In the genomic region with DNA sequence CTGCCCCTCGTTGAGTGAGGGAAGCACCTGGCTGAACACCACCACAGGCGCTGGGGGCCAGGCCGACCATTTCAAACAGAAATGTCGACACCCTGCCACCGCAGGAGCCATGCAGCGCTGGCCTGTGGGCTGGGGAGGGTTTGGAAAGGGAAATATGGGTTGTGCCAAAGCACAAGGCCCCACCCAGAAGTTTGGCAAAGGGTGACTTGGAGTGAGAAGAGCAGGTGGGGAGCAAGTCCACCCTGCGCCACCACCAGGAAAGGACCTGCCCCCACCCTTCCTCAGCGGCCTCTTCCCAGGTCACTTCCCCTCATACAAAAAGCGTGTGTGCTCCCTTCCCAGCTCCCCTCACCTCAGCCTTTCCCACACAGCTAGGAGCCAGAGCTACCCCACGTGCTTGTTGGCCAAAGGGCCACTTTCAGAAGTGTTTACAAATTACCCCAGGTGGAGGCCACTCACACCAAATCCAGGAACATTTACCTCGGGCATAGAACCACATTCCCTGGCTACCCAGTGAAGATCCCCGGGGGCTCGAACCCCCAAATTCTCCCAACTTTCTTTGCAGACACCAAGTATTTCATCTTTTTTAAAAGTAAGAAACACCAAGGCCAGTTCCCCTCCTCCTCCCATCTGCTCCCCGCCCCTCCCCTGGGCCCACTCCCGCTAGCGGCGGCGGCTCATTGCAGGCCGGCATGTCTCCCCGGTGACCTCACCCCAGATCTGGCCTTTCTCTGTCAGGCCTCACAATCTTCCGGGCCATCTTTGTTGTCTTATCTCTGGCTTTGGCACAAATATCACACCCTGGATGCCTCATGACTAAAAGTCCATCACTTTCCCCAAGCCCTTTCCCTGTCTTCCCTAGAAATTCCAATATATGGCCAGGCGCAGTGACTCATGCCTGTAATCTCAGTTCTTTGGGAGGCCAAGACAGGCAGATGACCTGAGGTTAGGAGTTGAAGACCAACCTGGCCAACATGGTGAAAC, we compare ENCODE assay signal across 11 cellular contexts. TPM values are rescaled to one million over a fixed set of nuclear protein-coding genes. Genes with fewer than 3 reads are reported as not detected.
DNase-seq lines count a peak whose midpoint lies in the region; ATAC-seq, FAIRE-seq and TF ChIP-seq lines count a peak whose summit lies in the region.
"Had no signal": no experiment of that assay in that cellular context is flagged by ENCODE, and none has a peak within 500 bp of the region (broad histone marks: within the 10 kb centered on the region; RNA-seq: fewer than 3 reads in every experiment).

No MANE protein-coding gene starts in this region.

- H3K27ac ChIP-seq in A549 (peak overlapping the region; percentile 51 to 78), dorsolateral prefrontal cortex (peak overlapping the region in 32 of 59 donors; percentile 7 to 86 (median 41))

- no peak for TF ChIP-seq RAD21 in A549 (conservative IDR thresholded peaks at IDR 0.05 in 1 of 2, IDR thresholded peaks at IDR 0.05 in 1 of 2)

- DNase-seq in A549 (ENCODE audit: low read depth in 1 of 2, low spot score in 1 of 2) = peak; percentile 53 to 67
- DNase-seq in Jurkat, Clone E6-1 (ENCODE audit: low read depth, low spot score) = peak; percentile 34
- no peak for DNase-seq in dorsolateral prefrontal cortex
- DNase-seq in myocyte (ENCODE audit: low read depth) = peak; percentile 71
- no peak for DNase-seq in NCI-H146 (lab: John Stamatoyannopoulos, UW)
- no peak for DNase-seq in left colon
- DNase-seq: activated naive CD4-positive, alpha-beta T cell; CD4-positive, alpha-beta memory T cell had no signal

- no peak for TF ChIP-seq CTCF in A549 (IDR thresholded peaks at IDR 0.05)
- TF ChIP-seq CTCF in dorsolateral prefrontal cortex (IDR thresholded peaks at IDR 0.05 in 54 of 56, conservative IDR thresholded peaks at IDR 0.05 in 2 of 56; ENCODE audit: low read depth in 1 of 56, partially characterized antibody in 56 of 56) = no peak

- CTCF ChIA-PET in A549 (lab: Yijun Ruan, JAX) = interaction anchor here (1.0 to 4.6 kb wide), 7 partner anchors 8 to 162 kb away, joined by 3 to 29 read pairs (median 5); no protein-coding TSS in a partner anchor

- no peak for TF ChIP-seq EP300 in A549 (IDR thresholded peaks at IDR 0.05)

- intact Hi-C loops in dorsolateral prefrontal cortex (cut with DNase I) = loop anchor here (5.0 to 10.0 kb wide), 4 partner anchors 146 to 466 kb away; a partner anchor contains a TSS
- intact Hi-C loops in left colon (cut with DNase I, micrococcal nuclease) = loop anchor here in 1 of 2 donors (10.0 kb wide), 2 partner anchors 156 to 296 kb away; no protein-coding TSS in a partner anchor

- peaks cover 33% of the 10 kb centered on the region for H3K4me1 ChIP-seq in A549

- H3K27me3 ChIP-seq in dorsolateral prefrontal cortex = no peaks in the 10 kb centered on the region

- 58% methylated on average over 18 of the region's 22 CpGs for WGBS in A549 (ENCODE audit: missing lambda C conversion rate)

- peak overlapping the region; percentile 54 for H3K4me2 ChIP-seq in A549

- no peak for TF ChIP-seq POLR2A in A549 (IDR thresholded peaks at IDR 0.05; ENCODE audit: low read length)

- no peaks in the 10 kb centered on the region for H3K9me3 ChIP-seq in A549

- H3K4me3 ChIP-seq in A549 = no peak overlapping the region
- H3K4me3 ChIP-seq in Jurkat, Clone E6-1 (ENCODE audit: low read length) = no peak overlapping the region
- no peak overlapping the region for H3K4me3 ChIP-seq in dorsolateral prefrontal cortex

- POLR2A ChIA-PET in A549 (lab: Yijun Ruan, JAX) = interaction anchor here (0.6 to 1.0 kb wide), 2 partner anchors 193 to 267 kb away, joined by 3 read pairs; a partner anchor contains a TSS

- peak in 1 of 2 experiments; percentile 48; a peak in 3 of 6 replicates for ATAC-seq in A549
- ATAC-seq in HG03025 (IDR thresholded peaks at IDR 0.05; ENCODE audit: low FRiP score, unreplicated experiment) = no peak
- no peak for ATAC-seq in left colon
- no peak for ATAC-seq in HG03095 (IDR thresholded peaks at IDR 0.05; ENCODE audit: unreplicated experiment)

- FAIRE-seq in A549 (lab: Jason Lieb, UNC) = no peak
- FAIRE-seq: islet of Langerhans had no signal

TF ChIP-seq in A549, 52 proteins besides CTCF, POLR2A, EP300 and RAD21:
- TF ChIP-seq, protein P1, sequence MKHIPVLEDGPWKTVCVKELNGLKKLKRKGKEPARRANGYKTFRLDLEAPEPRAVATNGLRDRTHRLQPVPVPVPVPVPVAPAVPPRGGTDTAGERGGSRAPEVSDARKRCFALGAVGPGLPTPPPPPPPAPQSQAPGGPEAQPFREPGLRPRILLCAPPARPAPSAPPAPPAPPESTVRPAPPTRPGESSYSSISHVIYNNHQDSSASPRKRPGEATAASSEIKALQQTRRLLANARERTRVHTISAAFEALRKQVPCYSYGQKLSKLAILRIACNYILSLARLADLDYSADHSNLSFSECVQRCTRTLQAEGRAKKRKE (CRISPR knock-in tag; IDR thresholded peaks at IDR 0.05; ENCODE audit: low read depth) = no peak
- TF ChIP-seq, protein P2, sequence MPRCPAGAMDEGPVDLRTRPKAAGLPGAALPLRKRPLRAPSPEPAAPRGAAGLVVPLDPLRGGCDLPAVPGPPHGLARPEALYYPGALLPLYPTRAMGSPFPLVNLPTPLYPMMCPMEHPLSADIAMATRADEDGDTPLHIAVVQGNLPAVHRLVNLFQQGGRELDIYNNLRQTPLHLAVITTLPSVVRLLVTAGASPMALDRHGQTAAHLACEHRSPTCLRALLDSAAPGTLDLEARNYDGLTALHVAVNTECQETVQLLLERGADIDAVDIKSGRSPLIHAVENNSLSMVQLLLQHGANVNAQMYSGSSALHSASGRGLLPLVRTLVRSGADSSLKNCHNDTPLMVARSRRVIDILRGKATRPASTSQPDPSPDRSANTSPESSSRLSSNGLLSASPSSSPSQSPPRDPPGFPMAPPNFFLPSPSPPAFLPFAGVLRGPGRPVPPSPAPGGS (IDR thresholded peaks at IDR 0.05) = no peak
- TF ChIP-seq FOXS1 (CRISPR knock-in tag; IDR thresholded peaks at IDR 0.05) (no peak), FOSB (CRISPR knock-in tag; IDR thresholded peaks at IDR 0.05) (no peak), SREBF2 (IDR thresholded peaks at IDR 0.05) (no peak), HOXA7 (CRISPR knock-in tag; IDR thresholded peaks at IDR 0.05) (no peak), FOSL2 (IDR thresholded peaks at IDR 0.05) (no peak), FOSL2 (CRISPR knock-in tag; IDR thresholded peaks at IDR 0.05) (peak; percentile 79), HOXB5 (CRISPR knock-in tag; IDR thresholded peaks at IDR 0.05) (no peak), CBX2 (IDR thresholded peaks at IDR 0.05; ENCODE audit: borderline replicate concordance, low read depth) (no peak), JUN (IDR thresholded peaks at IDR 0.05) (0 out of 5 replicates have a peak, but pooled peaks of 1 of the 2 experiments have one; percentile 27), RNF2 (IDR thresholded peaks at IDR 0.05; ENCODE audit: borderline replicate concordance, low read depth) (no peak), GATA3 (IDR thresholded peaks at IDR 0.05; ENCODE audit: borderline replicate concordance) (peak; percentile 84; the same call in 1 of the 2 replicates), TFCP2L1 (CRISPR knock-in tag; IDR thresholded peaks at IDR 0.05) (no peak)
- TF ChIP-seq, protein P3, sequence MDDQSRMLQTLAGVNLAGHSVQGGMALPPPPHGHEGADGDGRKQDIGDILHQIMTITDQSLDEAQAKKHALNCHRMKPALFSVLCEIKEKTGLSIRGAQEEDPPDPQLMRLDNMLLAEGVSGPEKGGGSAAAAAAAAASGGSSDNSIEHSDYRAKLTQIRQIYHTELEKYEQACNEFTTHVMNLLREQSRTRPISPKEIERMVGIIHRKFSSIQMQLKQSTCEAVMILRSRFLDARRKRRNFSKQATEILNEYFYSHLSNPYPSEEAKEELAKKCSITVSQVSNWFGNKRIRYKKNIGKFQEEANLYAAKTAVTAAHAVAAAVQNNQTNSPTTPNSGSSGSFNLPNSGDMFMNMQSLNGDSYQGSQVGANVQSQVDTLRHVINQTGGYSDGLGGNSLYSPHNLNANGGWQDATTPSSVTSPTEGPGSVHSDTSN (IDR thresholded peaks at IDR 0.05) = no peak
- TF ChIP-seq, protein P4, sequence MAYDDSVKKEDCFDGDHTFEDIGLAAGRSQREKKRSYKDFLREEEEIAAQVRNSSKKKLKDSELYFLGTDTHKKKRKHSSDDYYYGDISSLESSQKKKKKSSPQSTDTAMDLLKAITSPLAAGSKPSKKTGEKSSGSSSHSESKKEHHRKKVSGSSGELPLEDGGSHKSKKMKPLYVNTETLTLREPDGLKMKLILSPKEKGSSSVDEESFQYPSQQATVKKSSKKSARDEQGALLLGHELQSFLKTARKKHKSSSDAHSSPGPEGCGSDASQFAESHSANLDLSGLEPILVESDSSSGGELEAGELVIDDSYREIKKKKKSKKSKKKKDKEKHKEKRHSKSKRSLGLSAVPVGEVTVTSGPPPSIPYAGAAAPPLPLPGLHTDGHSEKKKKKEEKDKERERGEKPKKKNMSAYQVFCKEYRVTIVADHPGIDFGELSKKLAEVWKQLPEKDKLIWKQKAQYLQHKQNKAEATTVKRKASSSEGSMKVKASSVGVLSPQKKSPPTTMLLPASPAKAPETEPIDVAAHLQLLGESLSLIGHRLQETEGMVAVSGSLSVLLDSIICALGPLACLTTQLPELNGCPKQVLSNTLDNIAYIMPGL (CRISPR knock-in tag; IDR thresholded peaks at IDR 0.05; ENCODE audit: borderline replicate concordance) = no peak
- TF ChIP-seq, protein P5, sequence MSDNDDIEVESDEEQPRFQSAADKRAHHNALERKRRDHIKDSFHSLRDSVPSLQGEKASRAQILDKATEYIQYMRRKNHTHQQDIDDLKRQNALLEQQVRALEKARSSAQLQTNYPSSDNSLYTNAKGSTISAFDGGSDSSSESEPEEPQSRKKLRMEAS (IDR thresholded peaks at IDR 0.05) = peak; percentile 65

RNA-seq across cellular contexts. Expression of a gene that starts 20.5 kb away (rescaled TPM):
- polyA plus RNA-seq in A549 (2011; rRNA removed) (0.47 TPM in 1 of 2 replicates, not detected in the other), A549 (2017; fragmentation: RNase III; extraction: RNeasy Plus Mini Kit Qiagen cat#74134 plus additional on column Dnase treatment) (not detected in 3 replicates)
- polyA plus RNA-seq in A549 (2012; cell fraction: cytosol; rRNA removed) = 0.37 and 0.52 TPM in 2 replicates
- polyA plus RNA-seq in A549 (2012; cell fraction: nucleus; rRNA removed) = not detected in 2 replicates
- not detected in 2 replicates for polyA minus RNA-seq in A549 (2011; rRNA and poly(A)+ RNA removed)
- not detected for polyA plus RNA-seq in Jurkat, Clone E6-1 (2012; ENCODE audit: insufficient read depth, insufficient read length)
- total RNA-seq in dorsolateral prefrontal cortex (1 to 10 TPM in 15 of 120 experiments, not detected in 105; 1.1 to 3.2 (median 1.4) TPM), myocyte (not detected in 2 replicates), left colon (not detected)
- polyA plus RNA-seq in myocyte (2012) = not detected
- total RNA-seq: CD4-positive, alpha-beta memory T cell had no signal
- polyA plus RNA-seq: CD4-positive, alpha-beta memory T cell had no signal

Comparison
In these comparisons a context has a peak if more than half of its experiments do, and no peak if none do; other contexts are left out.
1. DNase-seq: peak in A549 (2 of 2), Jurkat, Clone E6-1 (single experiment) and myocyte (single experiment); none in dorsolateral prefrontal cortex (0 of 10), NCI-H146 (single experiment) and left colon (0 of 2).